16 cellular contexts compared by ENCODE assay signal in the genomic region with DNA sequence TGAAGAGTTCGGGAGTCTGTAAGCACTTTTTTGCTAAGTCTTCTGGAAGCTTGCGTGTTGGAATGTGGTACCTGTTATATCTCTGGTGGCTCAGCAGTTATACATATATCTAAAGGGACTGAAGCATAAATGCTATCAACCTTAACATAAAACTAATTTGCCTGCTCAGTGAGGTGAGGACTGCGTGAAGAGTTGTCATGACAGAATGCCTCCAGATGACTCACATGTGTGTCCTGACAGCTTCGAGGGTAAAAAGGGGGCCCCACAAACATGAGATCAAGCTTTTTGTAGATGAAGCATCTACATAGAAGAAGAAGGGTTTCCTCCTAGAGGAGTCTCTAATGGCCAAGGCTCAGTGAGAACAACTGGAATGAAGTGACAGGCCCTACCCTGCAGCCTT.
A peak's percentile ranks its signal among the peaks of the same experiment; 100 is the strongest.
DNase-seq lines count a peak whose midpoint lies in the region; ATAC-seq and TF ChIP-seq lines count a peak whose summit lies in the region.
"Had no signal": no experiment of that assay in that cellular context is flagged by ENCODE, and none has a peak within 500 bp of the region (broad histone marks: within the 10 kb centered on the region; RNA-seq: fewer than 3 reads in every experiment).

No MANE protein-coding gene starts in this region.

- no peaks in the 10 kb centered on the region for H3K79me2 ChIP-seq in SU-DHL-6 (ENCODE audit: insufficient read depth, low read length)

- TF ChIP-seq CTCF in SU-DHL-6 (IDR thresholded peaks at IDR 0.05; ENCODE audit: insufficient read depth, low read length, poor library complexity, severe bottlenecking) = no peak

- ATAC-seq in GM18868 (IDR thresholded peaks at IDR 0.05; ENCODE audit: unreplicated experiment) (peak; percentile 70), HG03103 (IDR thresholded peaks at IDR 0.05; ENCODE audit: low read depth, unreplicated experiment) (peak; percentile 41), HG03571 (IDR thresholded peaks at IDR 0.05; ENCODE audit: unreplicated experiment) (no peak)
- ATAC-seq: A549 had no signal

- no peaks in the 10 kb centered on the region for H3F3A ChIP-seq in SU-DHL-6 (ENCODE audit: insufficient read depth)

- H2AFZ ChIP-seq in SU-DHL-6 (ENCODE audit: low read depth, low read length, severe bottlenecking) = no peak overlapping the region

- H3K4me1 ChIP-seq in BLaER1 treated with 17β-estradiol and CSF1 and Interleukin-3, amounts not matched to agents 10 nM and 100 nM = peaks cover 14 to 49% (median 30%) of the 10 kb centered on the region in 10 experiments

- no peaks in the 10 kb centered on the region for H3K27me3 ChIP-seq in BLaER1 treated with 17β-estradiol and CSF1 and Interleukin-3, amounts not matched to agents 10 nM and 100 nM
- no peaks in the 10 kb centered on the region for H3K27me3 ChIP-seq in SU-DHL-6 (ENCODE audit: low read length)

- intact Hi-C loops in posterior cingulate gyrus (cut with DNase I) = no loop called here

- H3K36me3 ChIP-seq in BLaER1 treated with 17β-estradiol and CSF1 and Interleukin-3, amounts not matched to agents 10 nM and 100 nM = no peaks in the 10 kb centered on the region
- no peaks in the 10 kb centered on the region for H3K36me3 ChIP-seq in SU-DHL-6 (ENCODE audit: low read length)

- no peaks in the 10 kb centered on the region for H4K20me1 ChIP-seq in BLaER1 treated with 17β-estradiol and CSF1 and Interleukin-3, amounts not matched to agents 10 nM and 100 nM
- H4K20me1 ChIP-seq in SU-DHL-6 (ENCODE audit: low read depth, low read length) = no peaks in the 10 kb centered on the region

- no peaks in the 10 kb centered on the region for H3K9me2 ChIP-seq in SU-DHL-6 (replicated peaks; ENCODE audit: insufficient read depth, low read length)

- no peak overlapping the region for H3K9ac ChIP-seq in BLaER1 treated with 17β-estradiol and CSF1 and Interleukin-3, amounts not matched to agents 10 nM and 100 nM
- no peak overlapping the region for H3K9ac ChIP-seq in SU-DHL-6 (ENCODE audit: low read length)
- H3K9ac ChIP-seq: KMS-11 had no signal

- no peaks in the 10 kb centered on the region for H3K9me3 ChIP-seq in BLaER1 treated with 17β-estradiol and CSF1 and Interleukin-3, amounts not matched to agents 10 nM and 100 nM (replicated peaks in 1 of 11)
- H3K9me3 ChIP-seq in SU-DHL-6 (ENCODE audit: insufficient read depth, low read length) = no peaks in the 10 kb centered on the region
- H3K9me3 ChIP-seq: A549 had no signal

- DNase-seq in posterior cingulate gyrus (no peak), hepatic stellate cell (ENCODE audit: low spot score) (no peak), foreskin melanocyte (no peak)
- DNase-seq: activated CD4-positive, alpha-beta T cell treated with anti-CD3 and anti-CD28 coated beads, Interleukin-2, amount 50 U/mL, for 1 hour; activated naive CD4-positive, alpha-beta T cell treated with anti-CD3 and anti-CD28 coated beads, Interleukin-2, amount 10 ng/mL, durations not matched to agents 7 days and 5 days; DMS153; H7; NCI-H1436; stimulated activated naive CD4-positive, alpha-beta T cell had no signal

- H3K4me2 ChIP-seq in BLaER1 treated with 17β-estradiol and CSF1 and Interleukin-3, amounts not matched to agents 10 nM and 100 nM = peak overlapping the region; percentile 25 to 84 (median 65); a peak in 19 of 22 replicates
- H3K4me2 ChIP-seq in SU-DHL-6 (ENCODE audit: low read depth, low read length, poor library complexity, severe bottlenecking) = peak overlapping the region; percentile 7
- H3K4me2 ChIP-seq: A549, KMS-11 had no signal

- H3K4me3 ChIP-seq in BLaER1 treated with 17β-estradiol and CSF1 and Interleukin-3, amounts not matched to agents 10 nM and 100 nM = no peak overlapping the region
- no peak overlapping the region for H3K4me3 ChIP-seq in SU-DHL-6 (ENCODE audit: insufficient read depth, low read length, poor library complexity, severe bottlenecking)
- H3K4me3 ChIP-seq: A549 had no signal

- peak overlapping the region in 6 of 11 experiments; percentile 36 to 78 (median 65); a peak in 10 of 22 replicates for H3K27ac ChIP-seq in BLaER1 treated with 17β-estradiol and CSF1 and Interleukin-3, amounts not matched to agents 10 nM and 100 nM
- H3K27ac ChIP-seq in SU-DHL-6 (ENCODE audit: low read depth, low read length) = peak overlapping the region; percentile 61; the same call in 1 of the 2 replicates
- H3K27ac ChIP-seq: KMS-11 had no signal
